Comparison of ENCODE assay signal across 21 cellular contexts in genomic region chr7:127996253-127997071, GRCh38. TPM values are rescaled to one million over a fixed set of nuclear protein-coding genes. Genes with fewer than 3 reads are reported as not detected.
DNase-seq lines count a peak whose midpoint lies in the region; ATAC-seq and TF ChIP-seq lines count a peak whose summit lies in the region.
"Had no signal": no experiment of that assay in that cellular context is flagged by ENCODE, and none has a peak within 500 bp of the region (broad histone marks: within the 10 kb centered on the region; RNA-seq: fewer than 3 reads in every experiment).

No MANE protein-coding gene starts in this region.

- H3K27me3 ChIP-seq in GM23248 (replicated peaks; ENCODE audit: insufficient read depth) (no peaks in the 10 kb centered on the region), parathyroid adenoma (ENCODE audit: control insufficient read depth, insufficient read depth, low read length) (no peaks in the 10 kb centered on the region)
- H3K27me3 ChIP-seq: body of pancreas, transverse colon had no signal

- H3K4me1 ChIP-seq in GM23248 (ENCODE audit: insufficient read depth) = peaks cover 21% of the 10 kb centered on the region; the same call in 1 of the 2 replicates
- peaks cover 59% of the 10 kb centered on the region for H3K4me1 ChIP-seq in parathyroid adenoma

- H3K4me3 Mint-ChIP-seq in T-helper 17 cell = no peak overlapping the region
- H3K4me3 Mint-ChIP-seq: IgD-negative memory B cell; naive thymus-derived CD8-positive, alpha-beta T cell; stimulated activated effector memory CD8-positive, alpha-beta T cell treated with anti-CD3 and anti-CD28 coated beads, Interleukin-12 subunit alpha, Interleukin-12 subunit beta, amount 100 ng/mL, for 72 hours; T-cell had no signal

- peak overlapping the region; percentile 57 for H3K27ac Mint-ChIP-seq in T-helper 17 cell
- H3K27ac Mint-ChIP-seq: naive thymus-derived CD8-positive, alpha-beta T cell; stimulated activated effector memory CD8-positive, alpha-beta T cell treated with anti-CD3 and anti-CD28 coated beads, Interleukin-12 subunit alpha, Interleukin-12 subunit beta, amount 100 ng/mL, for 72 hours; T-cell had no signal

- no peak overlapping the region for H3K4me3 ChIP-seq in GM23248
- no peak overlapping the region for H3K4me3 ChIP-seq in parathyroid adenoma (ENCODE audit: low read depth, low read length)
- H3K4me3 ChIP-seq: body of pancreas, transverse colon had no signal

- peaks cover 26% of the 10 kb centered on the region for H3K4me1 Mint-ChIP-seq in T-helper 17 cell

- H3K79me2 ChIP-seq in GM23248 (ENCODE audit: insufficient read depth) (peaks cover 45% of the 10 kb centered on the region), parathyroid adenoma (no peaks in the 10 kb centered on the region)

- 97% methylated on average over 11 of the region's 11 CpGs for WGBS in GM23248 (ENCODE audit: low coverage in 1 of 2, low lambda C conversion rate in 2 of 2, missing lambda C conversion rate in 2 of 2), 2 experiments

- H3K27ac ChIP-seq in GM23248 = no peak overlapping the region
- peak overlapping the region; percentile 64 for H3K27ac ChIP-seq in parathyroid adenoma
- H3K27ac ChIP-seq: WERI-Rb-1 had no signal

- TF ChIP-seq POLR2A in erythroblast (IDR thresholded peaks at IDR 0.05; ENCODE audit: low read length) = no peak

- H3K36me3 ChIP-seq in GM23248 (ENCODE audit: low read depth) (no peaks in the 10 kb centered on the region), parathyroid adenoma (ENCODE audit: control insufficient read depth, insufficient read depth, low read length) (no peaks in the 10 kb centered on the region)
- H3K36me3 ChIP-seq: transverse colon had no signal

- no peak overlapping the region for H3K4me2 ChIP-seq in GM23248 (ENCODE audit: unreplicated experiment)
- H3K4me2 ChIP-seq in parathyroid adenoma (ENCODE audit: low read length) = no peak overlapping the region

- peaks cover 18% of the 10 kb centered on the region for H3K36me3 Mint-ChIP-seq in T-helper 17 cell (ENCODE audit: low read depth)

- no peaks in the 10 kb centered on the region for H3F3A ChIP-seq in GM23248 (ENCODE audit: insufficient read depth)

- DNase-seq in GM23248 (no peak), T-helper 17 cell (no peak), erythroblast (lab: John Stamatoyannopoulos, UW) (peak; percentile 20 to 32), SIG-M5 treated with dmso at 0.1 percent for 504 hours (lab: John Stamatoyannopoulos, UW; ENCODE audit: unreplicated experiment) (no peak), MV-4-11 (lab: John Stamatoyannopoulos, UW) (no peak), NCI-H2029 (lab: John Stamatoyannopoulos, UW) (no peak)
- no peak for DNase-seq in stimulated activated naive CD8-positive, alpha-beta T cell treated with anti-CD3 and anti-CD28 coated beads, Interleukin-15, Interleukin-2, amounts not matched to agents 100 U/mL and 50 U/mL, for 24 hours
- DNase-seq: activated CD4-positive, alpha-beta T cell treated with anti-CD3 and anti-CD28 coated beads, Interleukin-2, amount 50 U/mL, for 48 hours; activated naive CD4-positive, alpha-beta T cell treated with anti-CD3 and anti-CD28 coated beads, Interleukin-2, amount 50 U/mL, for 16 hours; body of pancreas; DMS153; naive thymus-derived CD8-positive, alpha-beta T cell; NCI-H1694 treated with DMSO at 0.1 percent for 48 hours; NCI-H345; T-cell; transverse colon; WERI-Rb-1 had no signal

- ATAC-seq in T-helper 17 cell = no peak
- no peak for ATAC-seq in stimulated activated naive CD8-positive, alpha-beta T cell treated with anti-CD3 and anti-CD28 coated beads, Interleukin-15, Interleukin-2, amounts not matched to agents 100 U/mL and 50 U/mL, for 24 hours
- ATAC-seq: body of pancreas; esophagus mucosa; naive thymus-derived CD8-positive, alpha-beta T cell; stimulated activated effector memory CD8-positive, alpha-beta T cell treated with anti-CD3 and anti-CD28 coated beads, Interleukin-12 subunit alpha, Interleukin-12 subunit beta, amount 100 ng/mL, for 72 hours; T-cell had no signal

- 0 out of 2 replicates have a peak overlapping the region, but pooled peaks have one; percentile 7 for H3K9ac ChIP-seq in GM23248
- no peak overlapping the region for H3K9ac ChIP-seq in parathyroid adenoma

- in situ Hi-C loops in GM23248 (cut with MboI) = no loop called here

- H3K9me3 ChIP-seq in GM23248 (ENCODE audit: low read depth) (no peaks in the 10 kb centered on the region), T-helper 17 cell (ENCODE audit: control insufficient read depth, low read length, poor library complexity, severe bottlenecking) (no peaks in the 10 kb centered on the region), parathyroid adenoma (ENCODE audit: control insufficient read depth, low read length) (no peaks in the 10 kb centered on the region)
- H3K9me3 ChIP-seq: body of pancreas, transverse colon had no signal

- H2AFZ ChIP-seq in GM23248 (no peak overlapping the region), parathyroid adenoma (no peak overlapping the region)

- peaks cover 5% of the 10 kb centered on the region for H4K20me1 ChIP-seq in GM23248 (ENCODE audit: insufficient read depth)

- no peak for TF ChIP-seq CTCF in parathyroid adenoma (IDR thresholded peaks at IDR 0.05)

- H3K9me2 ChIP-seq in GM23248 (ENCODE audit: insufficient read depth) = no peaks in the 10 kb centered on the region

- H3K27me3 Mint-ChIP-seq in T-helper 17 cell = no peaks in the 10 kb centered on the region
- H3K27me3 Mint-ChIP-seq: IgD-negative memory B cell; naive thymus-derived CD8-positive, alpha-beta T cell; T-cell had no signal

RNA-seq across cellular contexts. Expression of gene LRRC4, which starts 34.8 kb away (rescaled TPM):
- total RNA-seq in GM23248 (2014; rRNA removed; shearing (Covaris generic)) = 0.32 and 0.51 TPM in 2 replicates
- 0.13 TPM in 1 of 2 replicates, not detected in the other for polyA plus RNA-seq in GM23248 (2016; fragmentation: Nextera tagmentation; extraction: Ambion mirVana)
- under 1 TPM; 0.34 to 0.57 TPM for total RNA-seq in T-helper 17 cell
- polyA plus RNA-seq: IgD-negative memory B cell had no signal

Comparison
In these comparisons a context has a peak if more than half of its experiments do, and no peak if none do; other contexts are left out.
1. DNase-seq: peak in erythroblast (2 of 2); none in GM23248 (single experiment), T-helper 17 cell (0 of 3), SIG-M5 treated with dmso at 0.1 percent for 504 hours (single experiment), stimulated activated naive CD8-positive, alpha-beta T cell treated with anti-CD3 and anti-CD28 coated beads, Interleukin-15, Interleukin-2, amounts not matched to agents 100 U/mL and 50 U/mL, for 24 hours (single experiment), MV-4-11 (single experiment) and NCI-H2029 (single experiment).